Comparison of ENCODE assay signal across 1 cellular context in the genomic region with DNA sequence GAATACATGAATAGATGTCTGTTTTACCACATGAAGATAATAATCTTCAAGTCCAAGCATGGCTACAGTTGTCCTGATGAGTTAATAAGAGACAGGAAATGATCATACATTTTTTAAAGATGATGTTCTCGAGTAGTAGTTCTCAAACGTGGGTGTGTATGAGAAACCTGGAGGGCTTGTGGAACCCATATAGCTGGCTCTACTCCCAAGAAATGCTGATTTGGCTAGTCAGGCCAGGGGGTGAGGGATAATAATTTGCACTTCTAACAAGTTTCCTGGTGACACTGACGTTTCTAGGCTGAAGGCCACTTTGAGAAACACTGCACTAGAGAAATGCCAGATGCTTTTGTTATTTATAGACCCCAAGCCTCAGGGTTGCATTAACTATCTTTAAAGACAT.
TF ChIP-seq lines count a peak whose summit lies in the region.

No MANE protein-coding gene starts in this region.

TF ChIP-seq in GM23338, 12 proteins besides CTCF, POLR2A, EP300 and RAD21 (continued from another document):
- no peak for TF ChIP-seq ZNF462 (CRISPR knock-in tag; IDR thresholded peaks at IDR 0.05)
- TF ChIP-seq EZH2phosphoT487 (IDR thresholded peaks at IDR 0.05; ENCODE audit: unreplicated experiment): no peak
- no peak for TF ChIP-seq ZNF331 (CRISPR knock-in tag; IDR thresholded peaks at IDR 0.05; ENCODE audit: low read depth)
- no peak for TF ChIP-seq CREB1 (CRISPR knock-in tag; IDR thresholded peaks at IDR 0.05; ENCODE audit: low read depth)
- TF ChIP-seq NANOG (IDR thresholded peaks at IDR 0.05; ENCODE audit: borderline replicate concordance): no peak
- TF ChIP-seq REST (IDR thresholded peaks at IDR 0.05; ENCODE audit: unreplicated experiment): no peak
- no peak for TF ChIP-seq EZH2 (IDR thresholded peaks at IDR 0.05; ENCODE audit: low read depth, unreplicated experiment)
